Comparison of ENCODE assay signal across 2 cellular contexts in the genomic region with DNA sequence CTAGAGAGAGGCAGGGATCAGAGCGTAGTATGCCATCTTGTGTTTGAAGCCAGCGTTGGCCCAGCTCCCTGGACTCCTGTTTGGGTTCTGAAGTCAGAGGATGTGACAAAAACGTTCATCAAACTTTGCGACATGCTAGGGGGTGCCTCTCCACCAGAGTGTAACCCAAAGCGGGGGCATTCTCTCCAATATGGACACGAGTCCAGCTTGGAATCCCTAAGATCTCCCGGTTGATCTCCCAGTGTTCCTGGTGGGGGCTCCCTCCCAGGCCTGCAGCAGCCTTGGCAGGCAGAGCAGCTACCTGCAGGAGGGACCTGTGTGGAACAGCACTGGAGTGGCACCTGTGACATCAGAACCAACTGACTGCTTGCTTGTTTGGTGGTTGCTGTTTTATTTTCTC.
TF ChIP-seq lines count a peak whose summit lies in the region.

No MANE protein-coding gene starts in this region.

TF ChIP-seq in H1, 55 proteins besides CTCF, POLR2A, EP300 and RAD21 (continued from another document):
- no peak for TF ChIP-seq SRF (IDR thresholded peaks at IDR 0.05; ENCODE audit: low read depth, low read length)
- TF ChIP-seq MAFK (IDR thresholded peaks at IDR 0.05; ENCODE audit: low read depth, low read length), result no peak
- no peak for TF ChIP-seq TCF12 (IDR thresholded peaks at IDR 0.05; ENCODE audit: low read depth, low read length)
- no peak for TF ChIP-seq CBX5 (IDR thresholded peaks at IDR 0.05; ENCODE audit: low read depth, low read length)
- no peak for TF ChIP-seq SIX5 (IDR thresholded peaks at IDR 0.05; ENCODE audit: low read depth, low read length)
- no peak for TF ChIP-seq TAF1 (IDR thresholded peaks at IDR 0.05; ENCODE audit: low read depth, low read length)
- TF ChIP-seq HDAC2 (IDR thresholded peaks at IDR 0.05; ENCODE audit: borderline replicate concordance in 1 of 2, low read depth in 2 of 2, low read length in 2 of 2), result no peak
- TF ChIP-seq, protein P1, sequence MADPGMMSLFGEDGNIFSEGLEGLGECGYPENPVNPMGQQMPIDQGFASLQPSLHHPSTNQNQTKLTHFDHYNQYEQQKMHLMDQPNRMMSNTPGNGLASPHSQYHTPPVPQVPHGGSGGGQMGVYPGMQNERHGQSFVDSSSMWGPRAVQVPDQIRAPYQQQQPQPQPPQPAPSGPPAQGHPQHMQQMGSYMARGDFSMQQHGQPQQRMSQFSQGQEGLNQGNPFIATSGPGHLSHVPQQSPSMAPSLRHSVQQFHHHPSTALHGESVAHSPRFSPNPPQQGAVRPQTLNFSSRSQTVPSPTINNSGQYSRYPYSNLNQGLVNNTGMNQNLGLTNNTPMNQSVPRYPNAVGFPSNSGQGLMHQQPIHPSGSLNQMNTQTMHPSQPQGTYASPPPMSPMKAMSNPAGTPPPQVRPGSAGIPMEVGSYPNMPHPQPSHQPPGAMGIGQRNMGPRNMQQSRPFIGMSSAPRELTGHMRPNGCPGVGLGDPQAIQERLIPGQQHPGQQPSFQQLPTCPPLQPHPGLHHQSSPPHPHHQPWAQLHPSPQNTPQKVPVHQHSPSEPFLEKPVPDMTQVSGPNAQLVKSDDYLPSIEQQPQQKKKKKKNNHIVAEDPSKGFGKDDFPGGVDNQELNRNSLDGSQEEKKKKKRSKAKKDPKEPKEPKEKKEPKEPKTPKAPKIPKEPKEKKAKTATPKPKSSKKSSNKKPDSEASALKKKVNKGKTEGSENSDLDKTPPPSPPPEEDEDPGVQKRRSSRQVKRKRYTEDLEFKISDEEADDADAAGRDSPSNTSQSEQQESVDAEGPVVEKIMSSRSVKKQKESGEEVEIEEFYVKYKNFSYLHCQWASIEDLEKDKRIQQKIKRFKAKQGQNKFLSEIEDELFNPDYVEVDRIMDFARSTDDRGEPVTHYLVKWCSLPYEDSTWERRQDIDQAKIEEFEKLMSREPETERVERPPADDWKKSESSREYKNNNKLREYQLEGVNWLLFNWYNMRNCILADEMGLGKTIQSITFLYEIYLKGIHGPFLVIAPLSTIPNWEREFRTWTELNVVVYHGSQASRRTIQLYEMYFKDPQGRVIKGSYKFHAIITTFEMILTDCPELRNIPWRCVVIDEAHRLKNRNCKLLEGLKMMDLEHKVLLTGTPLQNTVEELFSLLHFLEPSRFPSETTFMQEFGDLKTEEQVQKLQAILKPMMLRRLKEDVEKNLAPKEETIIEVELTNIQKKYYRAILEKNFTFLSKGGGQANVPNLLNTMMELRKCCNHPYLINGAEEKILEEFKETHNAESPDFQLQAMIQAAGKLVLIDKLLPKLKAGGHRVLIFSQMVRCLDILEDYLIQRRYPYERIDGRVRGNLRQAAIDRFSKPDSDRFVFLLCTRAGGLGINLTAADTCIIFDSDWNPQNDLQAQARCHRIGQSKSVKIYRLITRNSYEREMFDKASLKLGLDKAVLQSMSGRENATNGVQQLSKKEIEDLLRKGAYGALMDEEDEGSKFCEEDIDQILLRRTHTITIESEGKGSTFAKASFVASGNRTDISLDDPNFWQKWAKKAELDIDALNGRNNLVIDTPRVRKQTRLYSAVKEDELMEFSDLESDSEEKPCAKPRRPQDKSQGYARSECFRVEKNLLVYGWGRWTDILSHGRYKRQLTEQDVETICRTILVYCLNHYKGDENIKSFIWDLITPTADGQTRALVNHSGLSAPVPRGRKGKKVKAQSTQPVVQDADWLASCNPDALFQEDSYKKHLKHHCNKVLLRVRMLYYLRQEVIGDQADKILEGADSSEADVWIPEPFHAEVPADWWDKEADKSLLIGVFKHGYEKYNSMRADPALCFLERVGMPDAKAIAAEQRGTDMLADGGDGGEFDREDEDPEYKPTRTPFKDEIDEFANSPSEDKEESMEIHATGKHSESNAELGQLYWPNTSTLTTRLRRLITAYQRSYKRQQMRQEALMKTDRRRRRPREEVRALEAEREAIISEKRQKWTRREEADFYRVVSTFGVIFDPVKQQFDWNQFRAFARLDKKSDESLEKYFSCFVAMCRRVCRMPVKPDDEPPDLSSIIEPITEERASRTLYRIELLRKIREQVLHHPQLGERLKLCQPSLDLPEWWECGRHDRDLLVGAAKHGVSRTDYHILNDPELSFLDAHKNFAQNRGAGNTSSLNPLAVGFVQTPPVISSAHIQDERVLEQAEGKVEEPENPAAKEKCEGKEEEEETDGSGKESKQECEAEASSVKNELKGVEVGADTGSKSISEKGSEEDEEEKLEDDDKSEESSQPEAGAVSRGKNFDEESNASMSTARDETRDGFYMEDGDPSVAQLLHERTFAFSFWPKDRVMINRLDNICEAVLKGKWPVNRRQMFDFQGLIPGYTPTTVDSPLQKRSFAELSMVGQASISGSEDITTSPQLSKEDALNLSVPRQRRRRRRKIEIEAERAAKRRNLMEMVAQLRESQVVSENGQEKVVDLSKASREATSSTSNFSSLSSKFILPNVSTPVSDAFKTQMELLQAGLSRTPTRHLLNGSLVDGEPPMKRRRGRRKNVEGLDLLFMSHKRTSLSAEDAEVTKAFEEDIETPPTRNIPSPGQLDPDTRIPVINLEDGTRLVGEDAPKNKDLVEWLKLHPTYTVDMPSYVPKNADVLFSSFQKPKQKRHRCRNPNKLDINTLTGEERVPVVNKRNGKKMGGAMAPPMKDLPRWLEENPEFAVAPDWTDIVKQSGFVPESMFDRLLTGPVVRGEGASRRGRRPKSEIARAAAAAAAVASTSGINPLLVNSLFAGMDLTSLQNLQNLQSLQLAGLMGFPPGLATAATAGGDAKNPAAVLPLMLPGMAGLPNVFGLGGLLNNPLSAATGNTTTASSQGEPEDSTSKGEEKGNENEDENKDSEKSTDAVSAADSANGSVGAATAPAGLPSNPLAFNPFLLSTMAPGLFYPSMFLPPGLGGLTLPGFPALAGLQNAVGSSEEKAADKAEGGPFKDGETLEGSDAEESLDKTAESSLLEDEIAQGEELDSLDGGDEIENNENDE (IDR thresholded peaks at IDR 0.05; ENCODE audit: insufficient replicate concordance, low read length), result no peak
- no peak for TF ChIP-seq CREB1 (IDR thresholded peaks at IDR 0.05)
- TF ChIP-seq GTF2F1 (IDR thresholded peaks at IDR 0.05; ENCODE audit: borderline replicate concordance, low read depth, low read length), result no peak
- TF ChIP-seq TBP (IDR thresholded peaks at IDR 0.05; ENCODE audit: low read depth, low read length), result no peak
- no peak for TF ChIP-seq CTBP2 (IDR thresholded peaks at IDR 0.05; ENCODE audit: borderline replicate concordance, insufficient read depth, insufficient read length, low read length)
- TF ChIP-seq NANOG (IDR thresholded peaks at IDR 0.05; ENCODE audit: insufficient read depth, low read depth, low read length, poor library complexity, severe bottlenecking), result no peak
- no peak for TF ChIP-seq POU5F1 (IDR thresholded peaks at IDR 0.05; ENCODE audit: low read depth, low read length)
- TF ChIP-seq TAF7 (optimal IDR thresholded peaks at IDR 0.05; ENCODE audit: borderline replicate concordance, low read depth, low read length), result no peak
- no peak for TF ChIP-seq ZNF274 (IDR thresholded peaks at IDR 0.05; ENCODE audit: borderline replicate concordance, extremely low read depth, low read length)
- TF ChIP-seq RNF2 (IDR thresholded peaks at IDR 0.05; ENCODE audit: borderline replicate concordance, low read depth, low read length, missing control alignments, poor library complexity, severe bottlenecking), result no peak
- TF ChIP-seq CEBPB (IDR thresholded peaks at IDR 0.05; ENCODE audit: low read depth, low read length), result no peak
- no peak for TF ChIP-seq NRF1 (IDR thresholded peaks at IDR 0.05; ENCODE audit: low read depth, low read length)
TF ChIP-seq in H1: peak in this region for 0.

TF ChIP-seq in SK-N-SH, 30 proteins besides CTCF, POLR2A, EP300 and RAD21 (continued from another document):
- TF ChIP-seq FOSL2 (IDR thresholded peaks at IDR 0.05; ENCODE audit: borderline replicate concordance, low read depth) (no peak), NFIC (IDR thresholded peaks at IDR 0.05; ENCODE audit: borderline replicate concordance) (no peak), YY1 (IDR thresholded peaks at IDR 0.05; ENCODE audit: low read depth) (no peak), TAF1 (IDR thresholded peaks at IDR 0.05; ENCODE audit: borderline replicate concordance, low read depth, low read length) (no peak), EZH2phosphoT487 (IDR thresholded peaks at IDR 0.05; ENCODE audit: borderline replicate concordance, low read depth) (no peak), RCOR1 (IDR thresholded peaks at IDR 0.05; ENCODE audit: low read length) (no peak), TCF12 (IDR thresholded peaks at IDR 0.05) (no peak), CHD2 (IDR thresholded peaks at IDR 0.05; ENCODE audit: low read length, partially characterized antibody) (no peak), GATA2 (CRISPR knock-in tag; IDR thresholded peaks at IDR 0.05) (no peak), MXI1 (IDR thresholded peaks at IDR 0.05; ENCODE audit: low read depth, low read length) (no peak), SIN3A (IDR thresholded peaks at IDR 0.05; ENCODE audit: borderline replicate concordance, low read depth, low read length) (no peak)
- TF ChIP-seq, protein P2, sequence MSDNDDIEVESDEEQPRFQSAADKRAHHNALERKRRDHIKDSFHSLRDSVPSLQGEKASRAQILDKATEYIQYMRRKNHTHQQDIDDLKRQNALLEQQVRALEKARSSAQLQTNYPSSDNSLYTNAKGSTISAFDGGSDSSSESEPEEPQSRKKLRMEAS (IDR thresholded peaks at IDR 0.05; ENCODE audit: low read depth), result no peak
- TF ChIP-seq, protein P3, sequence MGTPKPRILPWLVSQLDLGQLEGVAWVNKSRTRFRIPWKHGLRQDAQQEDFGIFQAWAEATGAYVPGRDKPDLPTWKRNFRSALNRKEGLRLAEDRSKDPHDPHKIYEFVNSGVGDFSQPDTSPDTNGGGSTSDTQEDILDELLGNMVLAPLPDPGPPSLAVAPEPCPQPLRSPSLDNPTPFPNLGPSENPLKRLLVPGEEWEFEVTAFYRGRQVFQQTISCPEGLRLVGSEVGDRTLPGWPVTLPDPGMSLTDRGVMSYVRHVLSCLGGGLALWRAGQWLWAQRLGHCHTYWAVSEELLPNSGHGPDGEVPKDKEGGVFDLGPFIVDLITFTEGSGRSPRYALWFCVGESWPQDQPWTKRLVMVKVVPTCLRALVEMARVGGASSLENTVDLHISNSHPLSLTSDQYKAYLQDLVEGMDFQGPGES (IDR thresholded peaks at IDR 0.05; ENCODE audit: low read depth, low read length), result no peak
- TF ChIP-seq, protein P4, sequence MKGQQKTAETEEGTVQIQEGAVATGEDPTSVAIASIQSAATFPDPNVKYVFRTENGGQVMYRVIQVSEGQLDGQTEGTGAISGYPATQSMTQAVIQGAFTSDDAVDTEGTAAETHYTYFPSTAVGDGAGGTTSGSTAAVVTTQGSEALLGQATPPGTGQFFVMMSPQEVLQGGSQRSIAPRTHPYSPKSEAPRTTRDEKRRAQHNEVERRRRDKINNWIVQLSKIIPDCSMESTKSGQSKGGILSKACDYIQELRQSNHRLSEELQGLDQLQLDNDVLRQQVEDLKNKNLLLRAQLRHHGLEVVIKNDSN (IDR thresholded peaks at IDR 0.05; ENCODE audit: borderline replicate concordance, low read depth), result no peak
- TF ChIP-seq, protein P5, sequence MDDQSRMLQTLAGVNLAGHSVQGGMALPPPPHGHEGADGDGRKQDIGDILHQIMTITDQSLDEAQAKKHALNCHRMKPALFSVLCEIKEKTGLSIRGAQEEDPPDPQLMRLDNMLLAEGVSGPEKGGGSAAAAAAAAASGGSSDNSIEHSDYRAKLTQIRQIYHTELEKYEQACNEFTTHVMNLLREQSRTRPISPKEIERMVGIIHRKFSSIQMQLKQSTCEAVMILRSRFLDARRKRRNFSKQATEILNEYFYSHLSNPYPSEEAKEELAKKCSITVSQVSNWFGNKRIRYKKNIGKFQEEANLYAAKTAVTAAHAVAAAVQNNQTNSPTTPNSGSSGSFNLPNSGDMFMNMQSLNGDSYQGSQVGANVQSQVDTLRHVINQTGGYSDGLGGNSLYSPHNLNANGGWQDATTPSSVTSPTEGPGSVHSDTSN (IDR thresholded peaks at IDR 0.05), result no peak
- TF ChIP-seq, protein P6, sequence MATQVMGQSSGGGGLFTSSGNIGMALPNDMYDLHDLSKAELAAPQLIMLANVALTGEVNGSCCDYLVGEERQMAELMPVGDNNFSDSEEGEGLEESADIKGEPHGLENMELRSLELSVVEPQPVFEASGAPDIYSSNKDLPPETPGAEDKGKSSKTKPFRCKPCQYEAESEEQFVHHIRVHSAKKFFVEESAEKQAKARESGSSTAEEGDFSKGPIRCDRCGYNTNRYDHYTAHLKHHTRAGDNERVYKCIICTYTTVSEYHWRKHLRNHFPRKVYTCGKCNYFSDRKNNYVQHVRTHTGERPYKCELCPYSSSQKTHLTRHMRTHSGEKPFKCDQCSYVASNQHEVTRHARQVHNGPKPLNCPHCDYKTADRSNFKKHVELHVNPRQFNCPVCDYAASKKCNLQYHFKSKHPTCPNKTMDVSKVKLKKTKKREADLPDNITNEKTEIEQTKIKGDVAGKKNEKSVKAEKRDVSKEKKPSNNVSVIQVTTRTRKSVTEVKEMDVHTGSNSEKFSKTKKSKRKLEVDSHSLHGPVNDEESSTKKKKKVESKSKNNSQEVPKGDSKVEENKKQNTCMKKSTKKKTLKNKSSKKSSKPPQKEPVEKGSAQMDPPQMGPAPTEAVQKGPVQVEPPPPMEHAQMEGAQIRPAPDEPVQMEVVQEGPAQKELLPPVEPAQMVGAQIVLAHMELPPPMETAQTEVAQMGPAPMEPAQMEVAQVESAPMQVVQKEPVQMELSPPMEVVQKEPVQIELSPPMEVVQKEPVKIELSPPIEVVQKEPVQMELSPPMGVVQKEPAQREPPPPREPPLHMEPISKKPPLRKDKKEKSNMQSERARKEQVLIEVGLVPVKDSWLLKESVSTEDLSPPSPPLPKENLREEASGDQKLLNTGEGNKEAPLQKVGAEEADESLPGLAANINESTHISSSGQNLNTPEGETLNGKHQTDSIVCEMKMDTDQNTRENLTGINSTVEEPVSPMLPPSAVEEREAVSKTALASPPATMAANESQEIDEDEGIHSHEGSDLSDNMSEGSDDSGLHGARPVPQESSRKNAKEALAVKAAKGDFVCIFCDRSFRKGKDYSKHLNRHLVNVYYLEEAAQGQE (IDR thresholded peaks at IDR 0.05; ENCODE audit: low read depth, low read length), result no peak
